Comparison of ENCODE assay signal across 16 cellular contexts in the genomic region with DNA sequence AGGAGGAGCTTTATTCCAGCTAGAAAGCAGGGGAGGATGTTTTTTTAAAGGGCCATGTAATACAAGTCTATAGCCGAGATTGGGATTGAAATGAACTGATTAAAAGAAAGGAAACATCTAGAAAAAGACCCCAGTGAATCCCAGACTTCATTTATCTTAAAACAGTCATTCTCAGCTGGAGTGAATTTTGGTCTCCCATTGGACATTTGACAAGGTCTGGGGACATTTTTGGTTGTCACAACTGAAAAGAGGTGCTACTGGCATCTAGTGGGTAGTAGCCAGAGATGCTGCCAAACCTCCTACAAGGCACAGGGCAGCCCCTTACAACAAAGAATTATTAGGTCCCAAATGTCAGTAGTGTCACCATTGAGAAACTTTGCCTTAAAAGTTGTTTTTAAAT. TPM values are rescaled to one million over a fixed set of nuclear protein-coding genes. Genes with fewer than 3 reads are reported as not detected.
DNase-seq lines count a peak whose midpoint lies in the region; ATAC-seq and TF ChIP-seq lines count a peak whose summit lies in the region.
"Had no signal": no experiment of that assay in that cellular context is flagged by ENCODE, and none has a peak within 500 bp of the region (broad histone marks: within the 10 kb centered on the region; RNA-seq: fewer than 3 reads in every experiment).

No MANE protein-coding gene starts in this region.

- ATAC-seq in right cardiac atrium (no peak), HG03045 (IDR thresholded peaks at IDR 0.05; ENCODE audit: unreplicated experiment) (no peak), GM19397 (IDR thresholded peaks at IDR 0.05; ENCODE audit: unreplicated experiment) (no peak)
- ATAC-seq: body of pancreas; naive thymus-derived CD8-positive, alpha-beta T cell had no signal

- H3K4me2 ChIP-seq in OCI-LY7 (ENCODE audit: low read length), result peak overlapping the region; percentile 2; the same call in 1 of the 2 replicates

- intact Hi-C loops in left ventricle myocardium inferior (cut with micrococcal nuclease) (no loop called here), right cardiac atrium (cut with DNase I) (loop anchor here in 1 of 4 donors (5.0 kb wide), 1 partner anchor 46 kb away; no protein-coding TSS in a partner anchor), OCI-LY7 (cut with micrococcal nuclease; ENCODE audit: unreplicated experiment) (loop anchor here (2.0 to 10.0 kb wide), 3 partner anchors 57 to 639 kb away; a partner anchor contains a TSS)

- no peak overlapping the region for H3K4me3 ChIP-seq in left ventricle myocardium inferior
- H3K4me3 ChIP-seq in right cardiac atrium (ENCODE audit: low read length), result no peak overlapping the region
- no peak overlapping the region for H3K4me3 ChIP-seq in OCI-LY7 (ENCODE audit: low read depth, low read length, poor library complexity, severe bottlenecking)
- no peak overlapping the region for H3K4me3 ChIP-seq in epithelial cell of esophagus (ENCODE audit: low read length)
- H3K4me3 ChIP-seq: body of pancreas, spleen had no signal

- H3K79me2 ChIP-seq in OCI-LY7 (ENCODE audit: insufficient read depth, low read depth, low read length), result no peaks in the 10 kb centered on the region

- H3K4me1 ChIP-seq in left ventricle myocardium inferior, result peaks cover 4% of the 10 kb centered on the region
- no peaks in the 10 kb centered on the region for H3K4me1 ChIP-seq in right cardiac atrium (ENCODE audit: control insufficient read depth, insufficient read depth, low read length)
- peaks cover 67% of the 10 kb centered on the region for H3K4me1 ChIP-seq in OCI-LY7 (ENCODE audit: insufficient read depth, low read length, poor library complexity, severe bottlenecking)

- no peaks in the 10 kb centered on the region for H3K9me3 ChIP-seq in left ventricle myocardium inferior (replicated peaks)
- H3K9me3 ChIP-seq in right cardiac atrium (ENCODE audit: control insufficient read depth, low read length), result no peaks in the 10 kb centered on the region
- H3K9me3 ChIP-seq in OCI-LY7 (ENCODE audit: low read length), result no peaks in the 10 kb centered on the region
- H3K9me3 ChIP-seq: body of pancreas, spleen had no signal

- H3K27me3 ChIP-seq in left ventricle myocardium inferior (ENCODE audit: low read depth) (no peaks in the 10 kb centered on the region), right cardiac atrium (ENCODE audit: control insufficient read depth, insufficient read depth) (no peaks in the 10 kb centered on the region)
- H3K27me3 ChIP-seq: body of pancreas, spleen had no signal

- no peak for DNase-seq in left ventricle myocardium inferior
- no peak for DNase-seq in right cardiac atrium
- peak; percentile 64 for DNase-seq in OCI-LY7 (ENCODE audit: low spot score)
- DNase-seq in epithelial cell of esophagus (ENCODE audit: low read depth), result no peak
- no peak for DNase-seq in DMS153 treated with DMSO at 0.1 percent for 48 hours (lab: John Stamatoyannopoulos, UW; ENCODE audit: unreplicated experiment)
- DNase-seq in medulla oblongata (ENCODE audit: extremely low spot score), result no peak
- DNase-seq: activated T-cell treated with anti-CD3 and anti-CD28 coated beads, Interleukin-2, amount 50 U/mL, for 24 hours; body of pancreas; GDM1; H7; naive thymus-derived CD8-positive, alpha-beta T cell; NCI-H2081 treated with DMSO at 0.1 percent for 48 hours; spleen had no signal

- TF ChIP-seq CTCF in left ventricle myocardium inferior (IDR thresholded peaks at IDR 0.05; ENCODE audit: borderline replicate concordance) (peak; percentile 26), OCI-LY7 (conservative IDR thresholded peaks at IDR 0.05; ENCODE audit: low read length) (peak; percentile 82), epithelial cell of esophagus (IDR thresholded peaks at IDR 0.05; ENCODE audit: insufficient read depth, low read depth, low read length, missing control alignments) (peak; percentile 23)

- H2AFZ ChIP-seq in OCI-LY7 (ENCODE audit: low read length), result peak overlapping the region; percentile 80

- CTCF ChIA-PET in OCI-LY7 (lab: Charles Lee; ENCODE audit: unreplicated experiment), result interaction anchor here (0.6 to 1.0 kb wide), 2 partner anchors 19 to 58 kb away, joined by 3 read pairs; no protein-coding TSS in a partner anchor

- no peaks in the 10 kb centered on the region for H3K9me2 ChIP-seq in OCI-LY7 (ENCODE audit: insufficient read depth, low read length)

- no peak overlapping the region for H3K27ac ChIP-seq in left ventricle myocardium inferior (replicated peaks)
- H3K27ac ChIP-seq in right cardiac atrium (ENCODE audit: low read length), result no peak overlapping the region
- no peak overlapping the region for H3K27ac ChIP-seq in OCI-LY7 (ENCODE audit: low read depth, low read length, poor library complexity, severe bottlenecking)
- H3K27ac ChIP-seq: body of pancreas, epithelial cell of prostate, spleen had no signal

- 80% methylated on average over 1 of the region's 1 CpG for WGBS in right cardiac atrium

- H4K20me1 ChIP-seq in OCI-LY7 (ENCODE audit: insufficient read depth, low read length), result no peaks in the 10 kb centered on the region

- H3K36me3 ChIP-seq in left ventricle myocardium inferior, result no peaks in the 10 kb centered on the region
- no peaks in the 10 kb centered on the region for H3K36me3 ChIP-seq in OCI-LY7 (ENCODE audit: insufficient read depth, low read length)
- H3K36me3 ChIP-seq: spleen had no signal

- POLR2A ChIA-PET in OCI-LY7 (lab: Charles Lee), result interaction anchor here (0.7 kb wide), 1 partner anchor 595 kb away, joined by 4 read pairs; no protein-coding TSS in a partner anchor

- no TSS peak for BruUV-seq in OCI-LY7 (replicated peaks; lab: Mats Ljungman, UMichigan)

RNA-seq across cellular contexts. Expression of a gene that starts 16.3 kb away (rescaled TPM):
- total RNA-seq in left ventricle myocardium inferior (not detected), right cardiac atrium (not detected), OCI-LY7 (2022) (not detected in 2 replicates)
- not detected for polyA plus RNA-seq in right cardiac atrium
- total RNA-seq in OCI-LY7 (2014; rRNA removed; shearing (Covaris generic)), result 0.51 TPM in 1 of 2 replicates, not detected in the other
- total RNA-seq: body of pancreas; H7; naive thymus-derived CD8-positive, alpha-beta T cell; spleen had no signal
- polyA plus RNA-seq: naive thymus-derived CD8-positive, alpha-beta T cell had no signal

RNA-seq across cellular contexts. Expression of a gene that starts 40.8 kb away (rescaled TPM):
- total RNA-seq in left ventricle myocardium inferior (138 TPM), right cardiac atrium (100 to 1,000 TPM; 199 to 229 (median 206) TPM), OCI-LY7 (2022) (69.6 and 86.0 TPM in 2 replicates)
- polyA plus RNA-seq in right cardiac atrium, result 222 TPM
- total RNA-seq in OCI-LY7 (2014; rRNA removed; shearing (Covaris generic)), result 48.1 and 68.3 TPM in 2 replicates

RNA-seq across cellular contexts. Expression of a gene that starts 41.2 kb away (rescaled TPM):
- total RNA-seq in left ventricle myocardium inferior (56.9 TPM), right cardiac atrium (10 to 100 TPM; 46.7 to 56.1 (median 52.1) TPM), OCI-LY7 (2022) (50.1 and 51.5 TPM in 2 replicates)
- 56.7 TPM for polyA plus RNA-seq in right cardiac atrium
- 31.2 and 39.7 TPM in 2 replicates for total RNA-seq in OCI-LY7 (2014; rRNA removed; shearing (Covaris generic))

RNA-seq across cellular contexts. Expression of a gene that starts 56.6 kb away (rescaled TPM):
- total RNA-seq in left ventricle myocardium inferior (37.1 TPM), right cardiac atrium (100 to 1,000 TPM in 1 of 4 donors, 10 to 100 TPM in 3; 44.0 to 137 (median 58.3) TPM), OCI-LY7 (2022) (38.7 and 43.7 TPM in 2 replicates)
- 24.7 TPM for polyA plus RNA-seq in right cardiac atrium
- 8.1 and 12.8 TPM in 2 replicates for total RNA-seq in OCI-LY7 (2014; rRNA removed; shearing (Covaris generic))

Comparison
In these comparisons a context has a peak if more than half of its experiments do, and no peak if none do; other contexts are left out.
1. CTCF ChIP-seq: peak in every context shown above with its lines; median percentile 82 in OCI-LY7; 26 in left ventricle myocardium inferior; 23 in epithelial cell of esophagus.